In genomic region chr15:33581032-33581431, GRCh38 we compare ENCODE assay signal across 16 cellular contexts.
DNase-seq lines count a peak whose midpoint lies in the region; ATAC-seq, FAIRE-seq and TF ChIP-seq lines count a peak whose summit lies in the region.
"Had no signal": no experiment of that assay in that cellular context is flagged by ENCODE, and none has a peak within 500 bp of the region (broad histone marks: within the 10 kb centered on the region; RNA-seq: fewer than 3 reads in every experiment).

No MANE protein-coding gene starts in this region.

- no CpG with 5 or more reads among the region's 3 CpGs for WGBS in IMR-90 (ENCODE audit: extremely low coverage in 2 of 2, insufficient read length in 1 of 2), 2 experiments
- 28% methylated on average over 3 of the region's 3 CpGs for WGBS in hepatocyte (ENCODE audit: low lambda C conversion rate, missing lambda C conversion rate)

- no peak overlapping the region for H3K9ac ChIP-seq in IMR-90 (ENCODE audit: low read depth, low read length)
- no peak overlapping the region for H3K9ac ChIP-seq in astrocyte (ENCODE audit: low read length)

- no peak overlapping the region for H4K8ac ChIP-seq in IMR-90 (ENCODE audit: low read depth in 2 of 2, low read length in 2 of 2)

- in situ Hi-C loops in IMR-90 (cut with MboI; ENCODE audit: low sequenced_read_pairs), result no loop called here
- in situ Hi-C loops in GM13977 (cut with MboI; ENCODE audit: low pct_unique_long_range_greater_than_20kb, low sequenced_read_pairs, unreplicated experiment), result no loop called here

- H3K79me2 ChIP-seq in astrocyte (ENCODE audit: insufficient read depth, low read length) (no peaks in the 10 kb centered on the region), hepatocyte (no peaks in the 10 kb centered on the region)

- no peak overlapping the region for H2BK5ac ChIP-seq in IMR-90 (ENCODE audit: low read depth, low read length, poor library complexity, severe bottlenecking)

- no peak overlapping the region for H3K23ac ChIP-seq in IMR-90 (ENCODE audit: low read depth, low read length)

- peaks cover 6% of the 10 kb centered on the region for H3K9me3 Mint-ChIP-seq in astrocyte (ENCODE audit: unreplicated experiment)
- no peaks in the 10 kb centered on the region for H3K9me3 Mint-ChIP-seq in CD4-positive, alpha-beta T cell

- H3K9me3 ChIP-seq in IMR-90 (ENCODE audit: control insufficient read depth, insufficient read depth, low read length) (no peaks in the 10 kb centered on the region), astrocyte (ENCODE audit: insufficient read depth, low read depth, low read length) (no peaks in the 10 kb centered on the region), hepatocyte (ENCODE audit: low read depth) (no peaks in the 10 kb centered on the region), thoracic aorta (no peaks in the 10 kb centered on the region)
- H3K9me3 ChIP-seq in CD4-positive, alpha-beta T cell (ENCODE audit: control insufficient read depth, low read length), result no peaks in the 10 kb centered on the region
- H3K9me3 ChIP-seq: left ventricle myocardium inferior, neutrophil had no signal

- TF ChIP-seq POLR2A in IMR-90 (IDR thresholded peaks at IDR 0.05; ENCODE audit: low read depth, low read length), result no peak

- DNase-seq in IMR-90, result peak; percentile 13
- DNase-seq in astrocyte (ENCODE audit: low read depth), result peak; percentile 82
- DNase-seq in hepatocyte (ENCODE audit: low spot score), result peak; percentile 12
- DNase-seq in thoracic aorta (ENCODE audit: low spot score), result no peak
- no peak for DNase-seq in D721Med (ENCODE audit: insufficient read length, low spot score)
- DNase-seq in CD4-positive, alpha-beta T cell, result no peak
- no peak for DNase-seq in GM13977 (ENCODE audit: low spot score)
- DNase-seq: activated CD4-positive, alpha-beta T cell treated with anti-CD3 and anti-CD28 coated beads for 48 hours; cerebellar nuclear complex; left ventricle myocardium inferior; MV-4-11; stimulated activated naive CD4-positive, alpha-beta T cell treated with Interleukin-2 at 50 U/mL for 16 hours had no signal

- H4K5ac ChIP-seq in IMR-90 (ENCODE audit: low read depth, low read length), result no peak overlapping the region

- no peak for TF ChIP-seq RAD21 in IMR-90 (IDR thresholded peaks at IDR 0.05; ENCODE audit: low read length)

- POLR2A ChIA-PET in IMR-90 (lab: Charles Lee; ENCODE audit: unreplicated experiment), result no interaction called here
- POLR2A ChIA-PET in CD4-positive, alpha-beta T cell (lab: Charles Lee), result no interaction called here

- ATAC-seq in IMR-90 (ENCODE audit: low read depth) (no peak), thoracic aorta (ENCODE audit: insufficient number of reproducible peaks, low FRiP score, low read depth) (peak; percentile 87), GM21423 (IDR thresholded peaks at IDR 0.05; ENCODE audit: unreplicated experiment) (no peak)
- no peak for ATAC-seq in CD4-positive, alpha-beta T cell (ENCODE audit: poor library complexity)

- no peak overlapping the region for H2AK5ac ChIP-seq in IMR-90 (ENCODE audit: low read depth, low read length)

- FAIRE-seq in astrocyte (lab: Jason Lieb, UNC), result no peak
- no peak for FAIRE-seq in D721Med (lab: Jason Lieb, UNC)
- FAIRE-seq: frontal cortex, GM19239 had no signal

- H2AK9ac ChIP-seq in IMR-90 (replicated peaks; ENCODE audit: low read depth, low read length, poor library complexity), result no peak overlapping the region

- H3K36me3 Mint-ChIP-seq in astrocyte (ENCODE audit: low read depth, unreplicated experiment), result peaks cover 2% of the 10 kb centered on the region
- H3K36me3 Mint-ChIP-seq in CD4-positive, alpha-beta T cell (ENCODE audit: low read depth), result no peaks in the 10 kb centered on the region

- H2BK15ac ChIP-seq in IMR-90 (ENCODE audit: low read depth, low read length), result no peak overlapping the region

- CTCF ChIA-PET in IMR-90 (lab: Yijun Ruan, JAX), result no interaction called here
- CTCF ChIA-PET in CD4-positive, alpha-beta T cell (lab: Charles Lee), result no interaction called here

- H3K18ac ChIP-seq in IMR-90 (ENCODE audit: low read depth, low read length), result no peak overlapping the region

- H3K9me1 ChIP-seq in IMR-90 (ENCODE audit: insufficient read depth, low read length), result no peaks in the 10 kb centered on the region

- no peak overlapping the region for H3K56ac ChIP-seq in IMR-90 (ENCODE audit: extremely low read depth, insufficient read depth, low read length)

- H3K4me3 ChIP-seq in IMR-90 (ENCODE audit: insufficient read depth, low read depth, low read length) (no peak overlapping the region), astrocyte (ENCODE audit: insufficient read depth, low read depth, low read length) (no peak overlapping the region), hepatocyte (no peak overlapping the region), thoracic aorta (no peak overlapping the region)
- H3K4me3 ChIP-seq: left ventricle myocardium inferior had no signal

- peak overlapping the region; percentile 70 for H3K27ac Mint-ChIP-seq in astrocyte (ENCODE audit: unreplicated experiment)
- no peak overlapping the region for H3K27ac Mint-ChIP-seq in CD4-positive, alpha-beta T cell

- no TSS peak for BruUV-seq in IMR-90 (replicated peaks; lab: Mats Ljungman, UMichigan)

- H3K27ac ChIP-seq in IMR-90 (ENCODE audit: insufficient read depth, low read length), result no peak overlapping the region
- peak overlapping the region; percentile 20 for H3K27ac ChIP-seq in astrocyte (ENCODE audit: low read depth, low read length)
- H3K27ac ChIP-seq in hepatocyte, result no peak overlapping the region
- peak overlapping the region in 1 of 2 donors; percentile 59 for H3K27ac ChIP-seq in thoracic aorta
- no peak overlapping the region for H3K27ac ChIP-seq in CD4-positive, alpha-beta T cell (ENCODE audit: low read depth, low read length)
- H3K27ac ChIP-seq: left ventricle myocardium inferior, neutrophil had no signal

- H4K91ac ChIP-seq in IMR-90 (ENCODE audit: insufficient read depth, low read depth, low read length), result no peak overlapping the region

- H3K14ac ChIP-seq in IMR-90 (replicated peaks; ENCODE audit: low read depth, low read length), result no peak overlapping the region

- H3K4me1 Mint-ChIP-seq in astrocyte (ENCODE audit: low read depth, unreplicated experiment), result peaks cover 33% of the 10 kb centered on the region
- H3K4me1 Mint-ChIP-seq in CD4-positive, alpha-beta T cell (ENCODE audit: low read depth), result no peaks in the 10 kb centered on the region

- H3K4me2 ChIP-seq in IMR-90 (ENCODE audit: low read depth, low read length), result no peak overlapping the region
- H3K4me2 ChIP-seq in astrocyte (ENCODE audit: low read length), result no peak overlapping the region
- H3K4me2 ChIP-seq in hepatocyte, result no peak overlapping the region

- H3K27me3 ChIP-seq in IMR-90 (ENCODE audit: control insufficient read depth, insufficient read depth, low read length) (no peaks in the 10 kb centered on the region), astrocyte (ENCODE audit: insufficient read depth, low read length) (no peaks in the 10 kb centered on the region), hepatocyte (no peaks in the 10 kb centered on the region), thoracic aorta (replicated peaks; ENCODE audit: insufficient read depth) (no peaks in the 10 kb centered on the region)
- no peaks in the 10 kb centered on the region for H3K27me3 ChIP-seq in CD4-positive, alpha-beta T cell (ENCODE audit: control insufficient read depth, insufficient read depth, low read length)
- H3K27me3 ChIP-seq: neutrophil had no signal

- H2BK120ac ChIP-seq in IMR-90 (ENCODE audit: low read depth, low read length), result no peak overlapping the region

- H3K4me1 ChIP-seq in IMR-90 (ENCODE audit: control insufficient read depth, insufficient read depth, low read length) (no peaks in the 10 kb centered on the region), astrocyte (ENCODE audit: insufficient read depth, low read length) (peaks cover 8% of the 10 kb centered on the region), hepatocyte (ENCODE audit: insufficient read depth) (no peaks in the 10 kb centered on the region), thoracic aorta (ENCODE audit: control insufficient read depth in 1 of 2, low read depth in 2 of 2) (peaks cover 3 to 16% of the 10 kb centered on the region in 2 donors)
- H3K4me1 ChIP-seq: left ventricle myocardium inferior had no signal

- dilution Hi-C loops in IMR-90 (cut with HindIII; ENCODE audit: low sequenced_read_pairs, unreplicated experiment), result no loop called here

- TF ChIP-seq CTCF in IMR-90 (conservative IDR thresholded peaks at IDR 0.05; ENCODE audit: low read depth, low read length) (no peak), astrocyte (IDR thresholded peaks at IDR 0.05; ENCODE audit: insufficient read depth, low read depth, low read length) (no peak), hepatocyte (IDR thresholded peaks at IDR 0.05; ENCODE audit: poor library complexity) (no peak), thoracic aorta (IDR thresholded peaks at IDR 0.05) (no peak), D721Med (IDR thresholded peaks at IDR 0.05; ENCODE audit: insufficient read depth, missing control alignments) (no peak), GM13977 (IDR thresholded peaks at IDR 0.05; ENCODE audit: extremely low read depth, insufficient read depth, missing control alignments) (no peak)
- no peak for TF ChIP-seq CTCF in CD4-positive, alpha-beta T cell (IDR thresholded peaks at IDR 0.05)

- H4K20me1 ChIP-seq in IMR-90 (ENCODE audit: insufficient read depth, low read length), result no peaks in the 10 kb centered on the region
- H4K20me1 ChIP-seq in astrocyte (ENCODE audit: insufficient read depth, low read length), result no peaks in the 10 kb centered on the region
- no peaks in the 10 kb centered on the region for H4K20me1 ChIP-seq in hepatocyte (ENCODE audit: insufficient read depth, poor library complexity, severe bottlenecking)

- no peak overlapping the region for H3K4me3 Mint-ChIP-seq in astrocyte (ENCODE audit: unreplicated experiment)
- H3K4me3 Mint-ChIP-seq in CD4-positive, alpha-beta T cell, result no peak overlapping the region

- no peak overlapping the region for H2BK20ac ChIP-seq in IMR-90 (ENCODE audit: low read depth, low read length)

- no peak overlapping the region for H3K4ac ChIP-seq in IMR-90 (ENCODE audit: low read depth, low read length)

- H3K27me3 Mint-ChIP-seq in astrocyte (ENCODE audit: low read depth, unreplicated experiment), result no peaks in the 10 kb centered on the region
- H3K27me3 Mint-ChIP-seq in CD4-positive, alpha-beta T cell, result no peaks in the 10 kb centered on the region

- H3K79me1 ChIP-seq in IMR-90 (ENCODE audit: low read depth in 1 of 2, low read length in 2 of 2), result no peaks in the 10 kb centered on the region

- no peaks in the 10 kb centered on the region for H3K9me2 ChIP-seq in hepatocyte (replicated peaks; ENCODE audit: insufficient read depth)

- intact Hi-C loops in IMR-90 (cut with micrococcal nuclease), result no loop called here
- intact Hi-C loops in CD4-positive, alpha-beta T cell (cut with DNase I, micrococcal nuclease), result no loop called here

- no peaks in the 10 kb centered on the region for H3K36me3 ChIP-seq in IMR-90 (ENCODE audit: control insufficient read depth, insufficient read depth, low read length)
- H3K36me3 ChIP-seq in astrocyte (ENCODE audit: insufficient read depth, low read length), result no peaks in the 10 kb centered on the region
- H3K36me3 ChIP-seq in hepatocyte (replicated peaks; ENCODE audit: insufficient read depth, low read depth), result no peaks in the 10 kb centered on the region
- no peaks in the 10 kb centered on the region for H3K36me3 ChIP-seq in thoracic aorta
- H3K36me3 ChIP-seq: left ventricle myocardium inferior, neutrophil had no signal

- H2AFZ ChIP-seq in IMR-90 (replicated peaks; ENCODE audit: low read length, poor library complexity) (no peak overlapping the region), astrocyte (ENCODE audit: low read depth, low read length) (no peak overlapping the region), hepatocyte (no peak overlapping the region)

Comparison
In these comparisons a context has a peak if more than half of its experiments do, and no peak if none do; other contexts are left out.
1. DNase-seq: peak in IMR-90 (single experiment), astrocyte (single experiment) and hepatocyte (single experiment); none in thoracic aorta (single experiment), D721Med (single experiment), CD4-positive, alpha-beta T cell (0 of 10) and GM13977 (single experiment).